ENCODE assay signal across 8 cellular contexts in the genomic region with DNA sequence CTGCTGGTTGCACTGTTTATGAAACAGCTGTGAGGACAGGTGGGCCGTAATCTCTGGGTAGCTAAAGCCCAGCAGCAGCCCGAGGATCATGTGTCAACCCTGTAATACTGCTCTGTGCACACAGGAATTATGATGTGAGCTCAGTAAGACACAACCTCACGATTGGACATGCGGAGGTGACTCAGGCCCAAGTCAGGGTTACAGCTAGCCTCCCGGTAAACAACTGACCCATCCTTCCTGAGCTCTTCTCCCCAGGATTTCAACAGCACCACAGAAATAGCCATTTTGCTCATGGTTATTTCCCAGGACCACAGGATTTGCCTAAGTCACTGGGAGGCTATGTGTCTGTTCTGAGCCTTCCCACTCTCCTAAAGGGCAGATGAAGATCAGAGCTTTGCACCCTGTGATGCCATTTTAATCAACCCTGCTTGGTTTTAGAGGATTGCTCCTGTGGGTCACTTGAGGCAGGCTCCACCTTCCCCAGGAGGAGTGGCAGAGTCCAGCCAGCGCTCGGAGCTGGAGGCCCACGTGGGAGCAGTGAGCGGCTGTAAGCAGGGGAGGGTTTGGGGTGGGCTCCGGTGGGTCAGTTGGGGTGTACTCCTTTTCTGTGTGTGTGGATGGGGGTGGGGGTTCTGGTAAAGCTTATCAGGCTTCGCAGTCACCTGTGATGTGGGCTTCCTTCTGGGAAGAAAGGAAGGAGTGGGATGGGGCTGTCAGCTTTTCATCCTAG. TPM values are rescaled to one million over a fixed set of nuclear protein-coding genes. Genes with fewer than 3 reads are reported as not detected.
DNase-seq lines count a peak whose midpoint lies in the region; ATAC-seq and TF ChIP-seq lines count a peak whose summit lies in the region.

Gene AMPD3 (plus strand): TSS at position 363 of the 730 bp plus-strand sequence. CDS start 6,256 bp downstream, outside the sequence.

- H3K36me3 ChIP-seq in MM.1S (replicated peaks; ENCODE audit: insufficient read depth, low read length) = no peaks in the 10 kb centered on the region
- no peaks in the 10 kb centered on the region for H3K36me3 ChIP-seq in neuron (ENCODE audit: insufficient read depth, low read length)

- ATAC-seq in HG03460 (IDR thresholded peaks at IDR 0.05; ENCODE audit: unreplicated experiment) = no peak
- no peak for ATAC-seq in HG02938 (IDR thresholded peaks at IDR 0.05; ENCODE audit: unreplicated experiment)

- H3K9ac ChIP-seq in MM.1S (ENCODE audit: low read length) = peak within 1 kb of the TSS; percentile 34

- no peak for TF ChIP-seq CTCF in AG04450 (IDR thresholded peaks at IDR 0.05; ENCODE audit: low read depth, low read length)
- no peak for TF ChIP-seq CTCF in GM13976 (IDR thresholded peaks at IDR 0.05; ENCODE audit: borderline replicate concordance, control extremely low read depth, extremely low read depth, insufficient read depth, missing control alignments)
- no peak for TF ChIP-seq CTCF in MM.1S (IDR thresholded peaks at IDR 0.05; ENCODE audit: low read length)

- H3K27me3 ChIP-seq in AG04450 (ENCODE audit: control insufficient read depth, insufficient read depth, low read length) (no peaks in the 10 kb centered on the region), MM.1S (replicated peaks; ENCODE audit: insufficient read depth, low read length) (peaks cover 22% of the 10 kb centered on the region), neuron (ENCODE audit: insufficient read depth, low read length) (peaks cover 44% of the 10 kb centered on the region)

- peaks cover 12% of the 10 kb centered on the region for H3K27me3 Mint-ChIP-seq in T-helper 1 cell treated with Interleukin-12 subunit alpha and Interleukin-12 subunit beta and Interleukin-4 antibody, amounts not matched to agents 30 μg/mL and 1 μg/mL, for 36 hours (ENCODE audit: low read depth)

- peaks cover 63% of the 10 kb centered on the region for H3K4me1 Mint-ChIP-seq in T-helper 1 cell treated with Interleukin-12 subunit alpha and Interleukin-12 subunit beta and Interleukin-4 antibody, amounts not matched to agents 30 μg/mL and 1 μg/mL, for 36 hours (ENCODE audit: low read depth)

- H3F3A ChIP-seq in MM.1S (ENCODE audit: insufficient read depth, low read length) = peaks cover 32% of the 10 kb centered on the region

- POLR2A ChIA-PET in AG04450 (lab: Yijun Ruan, JAX) = interaction anchor here (0.6 to 3.2 kb wide), 16 partner anchors 9 to 280 kb away, joined by 3 to 11 read pairs (median 4); partner anchors contain the start of gene ADM

- peaks cover 27% of the 10 kb centered on the region for H3K4me1 ChIP-seq in MM.1S (ENCODE audit: low read length)
- peaks cover 16% of the 10 kb centered on the region for H3K4me1 ChIP-seq in neuron (ENCODE audit: insufficient read depth, low read length)

- in situ Hi-C loops in GM13976 (cut with MboI; ENCODE audit: low sequenced_read_pairs, unreplicated experiment) = no loop called here

- no peaks in the 10 kb centered on the region for H3K9me3 Mint-ChIP-seq in T-helper 1 cell treated with Interleukin-12 subunit alpha and Interleukin-12 subunit beta and Interleukin-4 antibody, amounts not matched to agents 30 μg/mL and 1 μg/mL, for 36 hours

- CTCF ChIA-PET in AG04450 (lab: Charles Lee) = interaction anchor here (0.6 to 1.2 kb wide), 5 partner anchors 31 to 169 kb away, joined by 3 to 5 read pairs (median 3); partner anchors contain the start of gene RNF141

- peak within 1 kb of the TSS; percentile 94 for H3K4me3 Mint-ChIP-seq in T-helper 1 cell treated with Interleukin-12 subunit alpha and Interleukin-12 subunit beta and Interleukin-4 antibody, amounts not matched to agents 30 μg/mL and 1 μg/mL, for 36 hours

- no peaks in the 10 kb centered on the region for H3K9me2 ChIP-seq in MM.1S (replicated peaks; ENCODE audit: insufficient read depth, low read length)

- no peaks in the 10 kb centered on the region; the same call in 1 of the 2 replicates for H3K9me3 ChIP-seq in AG04450 (ENCODE audit: control insufficient read depth, insufficient read depth, low read length)
- H3K9me3 ChIP-seq in MM.1S (replicated peaks; ENCODE audit: insufficient read depth, low read length) = no peaks in the 10 kb centered on the region
- peaks cover 12% of the 10 kb centered on the region for H3K9me3 ChIP-seq in neuron (ENCODE audit: low read length)

- H3K79me2 ChIP-seq in MM.1S (ENCODE audit: low read length) = peaks cover 25% of the 10 kb centered on the region

- H3K27ac Mint-ChIP-seq in T-helper 1 cell treated with Interleukin-12 subunit alpha and Interleukin-12 subunit beta and Interleukin-4 antibody, amounts not matched to agents 30 μg/mL and 1 μg/mL, for 36 hours = peak within 1 kb of the TSS; percentile 92

- peak; percentile 96 for DNase-seq in AG04450 (ENCODE audit: low read depth, low spot score)
- DNase-seq in GM13976 (ENCODE audit: low spot score) = peak; percentile 60
- DNase-seq in MM.1S = no peak
- peak; percentile 89 for DNase-seq in epithelial cell of prostate (ENCODE audit: low read depth, low spot score)

- H2AFZ ChIP-seq in MM.1S (ENCODE audit: low read length) (peak within 1 kb of the TSS; percentile 55), neuron (ENCODE audit: low read depth, low read length) (no peak within 1 kb of the TSS)

- H4K20me1 ChIP-seq in MM.1S (ENCODE audit: insufficient read depth, low read length) = no peaks in the 10 kb centered on the region

- H3K4me2 ChIP-seq in MM.1S (ENCODE audit: low read depth, low read length) = peak within 1 kb of the TSS; percentile 78

- peak within 1 kb of the TSS; percentile 98 for H3K27ac ChIP-seq in AG04450 (ENCODE audit: low read depth, low read length)
- H3K27ac ChIP-seq in MM.1S (ENCODE audit: low read length) = peak within 1 kb of the TSS; percentile 81
- H3K27ac ChIP-seq in epithelial cell of prostate = peak within 1 kb of the TSS; percentile 99

- peaks cover 6% of the 10 kb centered on the region for H3K36me3 Mint-ChIP-seq in T-helper 1 cell treated with Interleukin-12 subunit alpha and Interleukin-12 subunit beta and Interleukin-4 antibody, amounts not matched to agents 30 μg/mL and 1 μg/mL, for 36 hours (ENCODE audit: low read depth)

- H3K4me3 ChIP-seq in AG04450 (ENCODE audit: low read depth, low read length) (peak within 1 kb of the TSS; percentile 66), MM.1S (ENCODE audit: low read length) (peak within 1 kb of the TSS; percentile 56), neuron (ENCODE audit: low read length) (peak within 1 kb of the TSS; percentile 25)

RNA-seq across cellular contexts. Expression of gene AMPD3, which starts in this region (rescaled TPM):
- 19.6 and 22.2 TPM in 2 replicates for polyA plus RNA-seq in AG04450 (2011; rRNA removed)
- polyA minus RNA-seq in AG04450 (2011; rRNA and poly(A)+ RNA removed) = 30.9 and 50.1 TPM in 2 replicates
